Comparison of ENCODE assay signal across 4 cellular contexts in the genomic region with DNA sequence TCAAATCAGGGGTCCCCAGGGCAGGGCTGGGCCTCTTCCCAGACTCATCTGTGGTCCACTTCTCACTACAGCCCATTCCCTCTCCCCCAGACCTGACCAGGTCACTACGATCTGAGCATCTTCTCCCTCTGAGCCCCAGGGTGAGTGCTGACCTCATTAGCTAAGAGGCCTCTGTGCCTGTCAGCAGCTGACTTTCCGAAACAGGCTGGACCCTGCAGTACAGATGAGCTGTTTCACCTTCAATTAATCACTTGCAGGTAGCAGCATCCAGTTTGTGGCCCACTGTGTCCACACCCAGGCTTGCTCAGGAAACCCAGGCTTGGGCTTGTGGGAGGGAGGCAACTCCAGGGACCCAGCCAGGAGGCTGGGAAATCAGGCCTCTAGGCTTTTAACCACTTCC. TPM values are rescaled to one million over a fixed set of nuclear protein-coding genes. Genes with fewer than 3 reads are reported as not detected.
"Had no signal": no experiment of that assay in that cellular context is flagged by ENCODE, and none has a peak within 500 bp of the region (broad histone marks: within the 10 kb centered on the region; RNA-seq: fewer than 3 reads in every experiment).

No MANE protein-coding gene starts in this region.

- DNase-seq: GOT3 had no signal

- H3K4me3 ChIP-seq: GM23248 had no signal

- H3K4me3 Mint-ChIP-seq: H9, IgD-negative memory B cell had no signal

- H3K9ac ChIP-seq: GM23248 had no signal

- H3K27ac ChIP-seq: GM23248 had no signal

- H3K27ac Mint-ChIP-seq: H9, IgD-negative memory B cell had no signal

- H3K9me3 Mint-ChIP-seq: H9 had no signal

- H2AFZ ChIP-seq: GM23248 had no signal

RNA-seq across cellular contexts. Expression of gene SRRM3, which starts 24.3 kb away (rescaled TPM):
- polyA plus RNA-seq: IgD-negative memory B cell had no signal
